ENCODE assay signal across 1 cellular context in the genomic region with DNA sequence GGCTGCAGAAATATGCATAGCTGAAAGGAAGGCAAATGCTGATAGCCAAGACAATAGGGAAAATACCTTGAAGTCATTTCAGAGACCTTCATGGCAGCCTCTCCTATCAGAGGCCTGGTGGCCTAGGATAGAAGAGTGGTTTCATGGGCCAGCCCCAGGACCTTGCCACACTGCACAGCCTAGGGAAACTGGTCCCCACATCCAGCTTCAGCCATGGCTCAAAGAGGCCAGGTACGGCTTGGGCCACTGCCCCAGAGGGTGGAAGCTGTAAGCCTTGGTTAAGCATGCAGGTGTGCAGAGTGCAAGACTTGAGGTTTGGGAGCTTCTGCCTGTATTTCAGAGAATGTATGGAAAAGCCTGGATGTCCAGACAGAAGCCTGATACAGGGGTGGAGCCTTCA.
TF ChIP-seq lines count a peak whose summit lies in the region.

No MANE protein-coding gene starts in this region.

TF ChIP-seq in H1, 55 proteins besides CTCF, POLR2A, EP300 and RAD21:
- TF ChIP-seq TAF1 (IDR thresholded peaks at IDR 0.05; ENCODE audit: low read depth, low read length) (no peak), YY1 (IDR thresholded peaks at IDR 0.05; ENCODE audit: low read depth, low read length) (no peak)
